1 cellular context compared by ENCODE assay signal in the genomic region with DNA sequence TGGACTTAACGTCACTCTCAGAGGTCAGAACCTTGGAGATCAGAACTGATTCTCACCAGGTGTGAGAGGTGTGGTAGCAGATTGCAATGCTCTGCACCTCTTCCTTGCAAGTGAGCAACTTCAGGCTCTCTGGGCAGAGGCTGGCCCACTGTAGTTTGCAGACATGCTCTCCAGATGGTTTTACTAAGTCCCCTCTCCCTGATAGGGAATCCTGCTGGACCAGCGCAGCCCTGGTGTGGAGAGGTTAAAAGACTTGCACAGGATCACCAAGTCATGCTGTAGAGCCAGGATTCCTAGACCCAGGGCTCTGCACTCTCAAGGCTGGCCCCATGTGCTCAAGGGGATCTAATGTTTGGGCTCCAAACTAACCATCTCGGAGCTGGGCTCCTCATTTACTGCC.
TF ChIP-seq lines count a peak whose summit lies in the region.

No MANE protein-coding gene starts in this region.

TF ChIP-seq in GM12878, 131 proteins besides CTCF, POLR2A, EP300 and RAD21 (continued from another document):
- TF ChIP-seq, protein P1, sequence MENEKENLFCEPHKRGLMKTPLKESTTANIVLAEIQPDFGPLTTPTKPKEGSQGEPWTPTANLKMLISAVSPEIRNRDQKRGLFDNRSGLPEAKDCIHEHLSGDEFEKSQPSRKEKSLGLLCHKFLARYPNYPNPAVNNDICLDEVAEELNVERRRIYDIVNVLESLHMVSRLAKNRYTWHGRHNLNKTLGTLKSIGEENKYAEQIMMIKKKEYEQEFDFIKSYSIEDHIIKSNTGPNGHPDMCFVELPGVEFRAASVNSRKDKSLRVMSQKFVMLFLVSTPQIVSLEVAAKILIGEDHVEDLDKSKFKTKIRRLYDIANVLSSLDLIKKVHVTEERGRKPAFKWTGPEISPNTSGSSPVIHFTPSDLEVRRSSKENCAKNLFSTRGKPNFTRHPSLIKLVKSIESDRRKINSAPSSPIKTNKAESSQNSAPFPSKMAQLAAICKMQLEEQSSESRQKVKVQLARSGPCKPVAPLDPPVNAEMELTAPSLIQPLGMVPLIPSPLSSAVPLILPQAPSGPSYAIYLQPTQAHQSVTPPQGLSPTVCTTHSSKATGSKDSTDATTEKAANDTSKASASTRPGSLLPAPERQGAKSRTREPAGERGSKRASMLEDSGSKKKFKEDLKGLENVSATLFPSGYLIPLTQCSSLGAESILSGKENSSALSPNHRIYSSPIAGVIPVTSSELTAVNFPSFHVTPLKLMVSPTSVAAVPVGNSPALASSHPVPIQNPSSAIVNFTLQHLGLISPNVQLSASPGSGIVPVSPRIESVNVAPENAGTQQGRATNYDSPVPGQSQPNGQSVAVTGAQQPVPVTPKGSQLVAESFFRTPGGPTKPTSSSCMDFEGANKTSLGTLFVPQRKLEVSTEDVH (IDR thresholded peaks at IDR 0.05; ENCODE audit: low read depth, partially characterized antibody) = no peak
